Comparison of ENCODE assay signal across 24 cellular contexts in the genomic region with DNA sequence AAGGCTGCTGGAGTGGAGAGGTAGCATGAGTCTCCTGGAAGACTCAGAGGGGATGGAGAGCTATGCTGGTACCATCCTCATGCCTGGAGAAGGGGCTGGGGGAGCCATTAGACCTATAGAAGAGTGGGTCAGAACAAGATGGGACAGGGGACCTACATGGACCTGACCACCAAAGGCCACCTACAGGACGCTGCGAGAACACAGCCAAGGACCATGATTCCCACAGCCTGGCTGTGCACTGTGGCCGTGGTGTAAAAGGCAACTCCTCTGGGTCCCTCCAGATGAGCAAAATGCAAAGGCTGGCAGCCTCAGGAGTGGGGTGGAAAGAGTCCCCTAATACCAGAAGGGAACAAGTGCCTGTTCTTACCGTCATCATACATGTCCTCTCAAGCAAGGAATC.
A peak's percentile ranks its signal among the peaks of the same experiment; 100 is the strongest.
DNase-seq lines count a peak whose midpoint lies in the region; ATAC-seq and TF ChIP-seq lines count a peak whose summit lies in the region.
"Had no signal": no experiment of that assay in that cellular context is flagged by ENCODE, and none has a peak within 500 bp of the region (broad histone marks: within the 10 kb centered on the region; RNA-seq: fewer than 3 reads in every experiment).

No MANE protein-coding gene starts in this region.

- in situ Hi-C loops in brain microvascular endothelial cell (cut with HindIII; ENCODE audit: low pct_ligation_motif_present, low sequenced_read_pairs): no loop called here

- H3K79me2 ChIP-seq in HCT116 (ENCODE audit: insufficient read depth, low read length): no peaks in the 10 kb centered on the region

- no peaks in the 10 kb centered on the region for H3K4me1 ChIP-seq in HCT116 (ENCODE audit: control insufficient read depth in 1 of 2, insufficient read depth in 2 of 2, low read length in 2 of 2)

- no peak overlapping the region for H3K4me3 ChIP-seq in HCT116 (replicated peaks in 1 of 2; ENCODE audit: low read depth in 1 of 2, low read length in 2 of 2)
- H3K4me3 ChIP-seq in brain microvascular endothelial cell (ENCODE audit: low read depth, low read length): no peak overlapping the region
- H3K4me3 ChIP-seq: BLaER1, PC-9, SJCRH30 had no signal

- H3K4me2 ChIP-seq in HCT116 (ENCODE audit: low read length): no peak overlapping the region
- H3K4me2 ChIP-seq: BLaER1, PC-9 had no signal

- CTCF ChIA-PET in HCT116 (lab: Charles Lee): no interaction called here

- no peaks in the 10 kb centered on the region for H3K36me3 Mint-ChIP-seq in stimulated activated effector memory CD8-positive, alpha-beta T cell treated with anti-CD3 and anti-CD28 coated beads, Interleukin-12 subunit alpha, Interleukin-12 subunit beta, amount 100 ng/mL, for 72 hours
- H3K36me3 Mint-ChIP-seq: CD4-positive, CD25-positive, alpha-beta regulatory T cell had no signal

- no peak overlapping the region for H2AFZ ChIP-seq in HCT116 (ENCODE audit: low read depth, low read length, poor library complexity, severe bottlenecking)
- H2AFZ ChIP-seq: PC-9 had no signal

- no peak for TF ChIP-seq POLR2A in HCT116 (IDR thresholded peaks at IDR 0.05; ENCODE audit: borderline replicate concordance, extremely low read depth, insufficient read depth, insufficient read length)

- no peaks in the 10 kb centered on the region for H3K9me3 ChIP-seq in HCT116 (ENCODE audit: control insufficient read depth in 1 of 2, insufficient read depth in 1 of 2, low read depth in 1 of 2, low read length in 2 of 2)
- H3K9me3 ChIP-seq: SJCRH30 had no signal

- no peaks in the 10 kb centered on the region for H3K36me3 ChIP-seq in HCT116 (ENCODE audit: control insufficient read depth in 1 of 2, insufficient read depth in 2 of 2, low read length in 2 of 2)
- no peaks in the 10 kb centered on the region for H3K36me3 ChIP-seq in brain microvascular endothelial cell (replicated peaks)
- H3K36me3 ChIP-seq: BLaER1, SJCRH30 had no signal

- POLR2A ChIA-PET in HCT116 (lab: Charles Lee): no interaction called here

- H3K4me3 Mint-ChIP-seq in stimulated activated effector memory CD8-positive, alpha-beta T cell treated with anti-CD3 and anti-CD28 coated beads, Interleukin-12 subunit alpha, Interleukin-12 subunit beta, amount 100 ng/mL, for 72 hours: no peak overlapping the region
- H3K4me3 Mint-ChIP-seq: CD4-positive, CD25-positive, alpha-beta regulatory T cell had no signal

- intact Hi-C loops in HCT116 (cut with micrococcal nuclease): no loop called here

- no TSS peak for BruUV-seq in HCT116 (replicated peaks; lab: Mats Ljungman, UMichigan)

- no peak for TF ChIP-seq RAD21 in HCT116 (IDR thresholded peaks at IDR 0.05; ENCODE audit: low read depth)

- peak; percentile 67 for ATAC-seq in HCT116
- peak; percentile 32 for ATAC-seq in stimulated activated effector memory CD8-positive, alpha-beta T cell treated with anti-CD3 and anti-CD28 coated beads, Interleukin-12 subunit alpha, Interleukin-12 subunit beta, amount 100 ng/mL, for 72 hours
- ATAC-seq: Right ventricle myocardium inferior had no signal

- H3K9me3 Mint-ChIP-seq in stimulated activated effector memory CD8-positive, alpha-beta T cell treated with anti-CD3 and anti-CD28 coated beads, Interleukin-12 subunit alpha, Interleukin-12 subunit beta, amount 100 ng/mL, for 72 hours: peaks cover 4% of the 10 kb centered on the region

- H3K27ac ChIP-seq in HCT116 (ENCODE audit: low read depth, low read length) (no peak overlapping the region), brain microvascular endothelial cell (no peak overlapping the region)
- H3K27ac ChIP-seq: BLaER1, PC-9, SJCRH30 had no signal

- no peak overlapping the region for H3K27ac Mint-ChIP-seq in stimulated activated effector memory CD8-positive, alpha-beta T cell treated with anti-CD3 and anti-CD28 coated beads, Interleukin-12 subunit alpha, Interleukin-12 subunit beta, amount 100 ng/mL, for 72 hours
- H3K27ac Mint-ChIP-seq: CD4-positive, CD25-positive, alpha-beta regulatory T cell had no signal

- no peaks in the 10 kb centered on the region for H3K9me2 ChIP-seq in HCT116 (ENCODE audit: insufficient read depth)

- RAD21 ChIA-PET in HCT116 (lab: Charles Lee; ENCODE audit: low non-redundant PET in 1 of 2, low total read pairs in 2 of 2, uncharacterized antibody in 2 of 2, unreplicated experiment in 2 of 2): no interaction called here

- DNase-seq in DMS53 (lab: John Stamatoyannopoulos, UW) (peak; percentile 12), DMS53 treated with DMSO at 0.1 percent for 48 hours (lab: John Stamatoyannopoulos, UW; ENCODE audit: unreplicated experiment) (no peak), HCT116 (ENCODE audit: low read depth, low spot score) (no peak), brain microvascular endothelial cell (no peak), activated T-cell treated with anti-CD3 and anti-CD28 coated beads for 4 hours (no peak), NK-92 (lab: John Stamatoyannopoulos, UW; ENCODE audit: unreplicated experiment) (no peak)
- no peak for DNase-seq in stimulated activated effector memory CD8-positive, alpha-beta T cell treated with anti-CD3 and anti-CD28 coated beads, Interleukin-12 subunit alpha, Interleukin-12 subunit beta, amount 100 ng/mL, for 72 hours (ENCODE audit: low spot score in 2 of 2)
- DNase-seq in activated CD8-positive, alpha-beta memory T cell treated with anti-CD3 and anti-CD28 coated beads for 24 hours: no peak
- DNase-seq: 8988T; CD4-positive, CD25-positive, alpha-beta regulatory T cell; DMS153; GOT3; MV-4-11; NCI-H1105 treated with DMSO at 0.1 percent for 48 hours; NCI-H146; NCI-H1930; NCI-H2107; NCI-H524; NCI-H748 treated with DMSO at 0.1 percent for 48 hours; NK-92 treated with Interleukin-12 subunit alpha and Interleukin-12 subunit beta, amount 100 ng/mL, for 24 hours; PC-9; SJCRH30 had no signal

- no peaks in the 10 kb centered on the region for H3K27me3 ChIP-seq in HCT116 (ENCODE audit: insufficient read depth, low read length)
- H3K27me3 ChIP-seq in brain microvascular endothelial cell (replicated peaks): no peaks in the 10 kb centered on the region
- H3K27me3 ChIP-seq: BLaER1, SJCRH30 had no signal

- H3K4me1 Mint-ChIP-seq in stimulated activated effector memory CD8-positive, alpha-beta T cell treated with anti-CD3 and anti-CD28 coated beads, Interleukin-12 subunit alpha, Interleukin-12 subunit beta, amount 100 ng/mL, for 72 hours: no peaks in the 10 kb centered on the region
- H3K4me1 Mint-ChIP-seq: CD4-positive, CD25-positive, alpha-beta regulatory T cell had no signal

- peak in 2 of 3 experiments; percentile 16 to 17; a peak in 1 of 6 replicates for TF ChIP-seq CTCF in HCT116 (IDR thresholded peaks at IDR 0.05 in 2 of 3, conservative IDR thresholded peaks at IDR 0.05 in 1 of 3; ENCODE audit: borderline replicate concordance in 1 of 3, insufficient read depth in 1 of 3, low read depth in 2 of 3, low read length in 2 of 3)
- peak; percentile 3 for TF ChIP-seq CTCF in brain microvascular endothelial cell (IDR thresholded peaks at IDR 0.05; ENCODE audit: low read depth, low read length, missing control alignments)

- H3K9ac ChIP-seq in HCT116 (ENCODE audit: low read length): no peak overlapping the region
- H3K9ac ChIP-seq: BLaER1 had no signal

- H4K20me1 ChIP-seq in HCT116 (ENCODE audit: insufficient read depth): no peaks in the 10 kb centered on the region
- H4K20me1 ChIP-seq: BLaER1 had no signal

TF ChIP-seq in HCT116, 20 proteins besides CTCF, POLR2A, EP300 and RAD21 (continues in another document):
- TF ChIP-seq ZFX (IDR thresholded peaks at IDR 0.05) (no peak), EZH2phosphoT487 (IDR thresholded peaks at IDR 0.05; ENCODE audit: borderline replicate concordance) (no peak), JUND (IDR thresholded peaks at IDR 0.05) (no peak), CEBPB (IDR thresholded peaks at IDR 0.05; ENCODE audit: low read depth) (no peak), CBX3 (IDR thresholded peaks at IDR 0.05; ENCODE audit: low read depth) (no peak), EGR1 (IDR thresholded peaks at IDR 0.05; ENCODE audit: low read depth) (no peak), TCF7L2 (IDR thresholded peaks at IDR 0.05; ENCODE audit: borderline replicate concordance, extremely low read depth, insufficient read depth, insufficient read length) (no peak), ELF1 (IDR thresholded peaks at IDR 0.05; ENCODE audit: borderline replicate concordance, low read depth) (no peak), EZH2 (IDR thresholded peaks at IDR 0.05) (no peak), SP1 (IDR thresholded peaks at IDR 0.05; ENCODE audit: low read depth) (no peak)
- TF ChIP-seq, protein P1, sequence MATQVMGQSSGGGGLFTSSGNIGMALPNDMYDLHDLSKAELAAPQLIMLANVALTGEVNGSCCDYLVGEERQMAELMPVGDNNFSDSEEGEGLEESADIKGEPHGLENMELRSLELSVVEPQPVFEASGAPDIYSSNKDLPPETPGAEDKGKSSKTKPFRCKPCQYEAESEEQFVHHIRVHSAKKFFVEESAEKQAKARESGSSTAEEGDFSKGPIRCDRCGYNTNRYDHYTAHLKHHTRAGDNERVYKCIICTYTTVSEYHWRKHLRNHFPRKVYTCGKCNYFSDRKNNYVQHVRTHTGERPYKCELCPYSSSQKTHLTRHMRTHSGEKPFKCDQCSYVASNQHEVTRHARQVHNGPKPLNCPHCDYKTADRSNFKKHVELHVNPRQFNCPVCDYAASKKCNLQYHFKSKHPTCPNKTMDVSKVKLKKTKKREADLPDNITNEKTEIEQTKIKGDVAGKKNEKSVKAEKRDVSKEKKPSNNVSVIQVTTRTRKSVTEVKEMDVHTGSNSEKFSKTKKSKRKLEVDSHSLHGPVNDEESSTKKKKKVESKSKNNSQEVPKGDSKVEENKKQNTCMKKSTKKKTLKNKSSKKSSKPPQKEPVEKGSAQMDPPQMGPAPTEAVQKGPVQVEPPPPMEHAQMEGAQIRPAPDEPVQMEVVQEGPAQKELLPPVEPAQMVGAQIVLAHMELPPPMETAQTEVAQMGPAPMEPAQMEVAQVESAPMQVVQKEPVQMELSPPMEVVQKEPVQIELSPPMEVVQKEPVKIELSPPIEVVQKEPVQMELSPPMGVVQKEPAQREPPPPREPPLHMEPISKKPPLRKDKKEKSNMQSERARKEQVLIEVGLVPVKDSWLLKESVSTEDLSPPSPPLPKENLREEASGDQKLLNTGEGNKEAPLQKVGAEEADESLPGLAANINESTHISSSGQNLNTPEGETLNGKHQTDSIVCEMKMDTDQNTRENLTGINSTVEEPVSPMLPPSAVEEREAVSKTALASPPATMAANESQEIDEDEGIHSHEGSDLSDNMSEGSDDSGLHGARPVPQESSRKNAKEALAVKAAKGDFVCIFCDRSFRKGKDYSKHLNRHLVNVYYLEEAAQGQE (IDR thresholded peaks at IDR 0.05; ENCODE audit: low read depth): no peak
- TF ChIP-seq, protein P2, sequence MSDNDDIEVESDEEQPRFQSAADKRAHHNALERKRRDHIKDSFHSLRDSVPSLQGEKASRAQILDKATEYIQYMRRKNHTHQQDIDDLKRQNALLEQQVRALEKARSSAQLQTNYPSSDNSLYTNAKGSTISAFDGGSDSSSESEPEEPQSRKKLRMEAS (IDR thresholded peaks at IDR 0.05): no peak
- TF ChIP-seq, protein P3, sequence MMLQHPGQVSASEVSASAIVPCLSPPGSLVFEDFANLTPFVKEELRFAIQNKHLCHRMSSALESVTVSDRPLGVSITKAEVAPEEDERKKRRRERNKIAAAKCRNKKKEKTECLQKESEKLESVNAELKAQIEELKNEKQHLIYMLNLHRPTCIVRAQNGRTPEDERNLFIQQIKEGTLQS (IDR thresholded peaks at IDR 0.05): no peak
